In genomic region chr5:2207966-2208544, GRCh38 we compare ENCODE assay signal across 11 cellular contexts.
DNase-seq lines count a peak whose midpoint lies in the region; ATAC-seq, FAIRE-seq and TF ChIP-seq lines count a peak whose summit lies in the region.
"Had no signal": no experiment of that assay in that cellular context is flagged by ENCODE, and none has a peak within 500 bp of the region (broad histone marks: within the 10 kb centered on the region; RNA-seq: fewer than 3 reads in every experiment).

No MANE protein-coding gene starts in this region.

- DNase-seq in activated CD4-positive, alpha-beta T cell treated with anti-CD3 and anti-CD28 coated beads for 48 hours = peak; percentile 5
- DNase-seq in activated CD4-positive, alpha-beta T cell treated with anti-CD3 and anti-CD28 coated beads, Interleukin-2, amount 10 ng/mL, durations not matched to agents 7 days and 5 days = no peak
- DNase-seq in PC-3 (peak; percentile 54), fibroblast of mammary gland (ENCODE audit: low read depth) (peak; percentile 1), smooth muscle cell (lab: John Stamatoyannopoulos, UW; ENCODE audit: unreplicated experiment) (no peak), KBM-7 (no peak), EL (no peak), GM12891 (ENCODE audit: insufficient read length, low spot score) (no peak)
- DNase-seq: CD4-positive, CD25-positive, alpha-beta regulatory T cell; HFFc6 had no signal

- 20% methylated on average over 16 of the region's 16 CpGs for WGBS in smooth muscle cell (ENCODE audit: low lambda C conversion rate)

- no peaks in the 10 kb centered on the region for H3K4me1 ChIP-seq in PC-3 (ENCODE audit: insufficient read depth, low read length)
- no peaks in the 10 kb centered on the region for H3K4me1 ChIP-seq in smooth muscle cell (ENCODE audit: low read depth)

- H3K36me3 ChIP-seq in PC-3 (ENCODE audit: low read depth, low read length) (no peaks in the 10 kb centered on the region), smooth muscle cell (ENCODE audit: low read depth) (no peaks in the 10 kb centered on the region)

- H3K27ac ChIP-seq in PC-3 (ENCODE audit: low read length) = no peak overlapping the region
- H3K27ac ChIP-seq in smooth muscle cell (ENCODE audit: low read depth) = no peak overlapping the region

- H4K20me1 ChIP-seq in PC-3 (ENCODE audit: low read length) (no peaks in the 10 kb centered on the region), smooth muscle cell (ENCODE audit: low read depth) (no peaks in the 10 kb centered on the region)

- ATAC-seq in PC-3 = peak; percentile 69

- no peak for FAIRE-seq in GM12891 (lab: Jason Lieb, UNC)
- FAIRE-seq: astrocyte had no signal

- H3K9me3 ChIP-seq in PC-3 (ENCODE audit: low read length) (no peaks in the 10 kb centered on the region), smooth muscle cell (replicated peaks; ENCODE audit: low read depth) (no peaks in the 10 kb centered on the region)

- H3K4me2 ChIP-seq in PC-3 (ENCODE audit: low read length) (no peak overlapping the region), smooth muscle cell (no peak overlapping the region)

- CTCF ChIA-PET in activated CD4-positive, alpha-beta T cell treated with anti-CD3 and anti-CD28 coated beads, Interleukin-2, amount 10 ng/mL, durations not matched to agents 7 days and 5 days (lab: Charles Lee) = no interaction called here
- CTCF ChIA-PET in PC-3 (lab: Charles Lee) = no interaction called here

- H3K79me2 ChIP-seq in PC-3 (ENCODE audit: low read length) = no peaks in the 10 kb centered on the region
- H3K79me2 ChIP-seq in smooth muscle cell (ENCODE audit: low read depth) = no peaks in the 10 kb centered on the region

- no peak for TF ChIP-seq POLR2A in GM12891 (IDR thresholded peaks at IDR 0.05; ENCODE audit: low read depth, low read length)

- no peaks in the 10 kb centered on the region for H3K9me3 Mint-ChIP-seq in activated CD4-positive, alpha-beta T cell treated with anti-CD3 and anti-CD28 coated beads, Interleukin-2, amount 10 ng/mL, durations not matched to agents 7 days and 5 days

- no peak overlapping the region for H3K27ac Mint-ChIP-seq in activated CD4-positive, alpha-beta T cell treated with anti-CD3 and anti-CD28 coated beads, Interleukin-2, amount 10 ng/mL, durations not matched to agents 7 days and 5 days
- H3K27ac Mint-ChIP-seq: CD4-positive, CD25-positive, alpha-beta regulatory T cell; HFFc6 had no signal

- peak; percentile 58 for TF ChIP-seq CTCF in PC-3 (conservative IDR thresholded peaks at IDR 0.05; ENCODE audit: low read depth, low read length)
- no peak for TF ChIP-seq CTCF in fibroblast of mammary gland (conservative IDR thresholded peaks at IDR 0.05; ENCODE audit: control insufficient read depth, insufficient read depth, low read depth, low read length)
- TF ChIP-seq CTCF in smooth muscle cell (IDR thresholded peaks at IDR 0.05; ENCODE audit: borderline replicate concordance, insufficient read depth, poor library complexity, severe bottlenecking) = peak; percentile 34

- H3K4me3 ChIP-seq in PC-3 (ENCODE audit: low read length) (no peak overlapping the region), fibroblast of mammary gland (ENCODE audit: control insufficient read depth, low read depth, low read length) (no peak overlapping the region), smooth muscle cell (no peak overlapping the region)

- BruUV-seq in PC-3 (replicated peaks; lab: Mats Ljungman, UMichigan) = no TSS peak

- H2AFZ ChIP-seq in PC-3 (ENCODE audit: low read length) = no peak overlapping the region
- no peak overlapping the region for H2AFZ ChIP-seq in smooth muscle cell (ENCODE audit: low read depth)

- in situ Hi-C loops in KBM-7 (cut with MboI; ENCODE audit: low pct_unique_long_range_greater_than_20kb, low sequenced_read_pairs) = no loop called here

- H3F3A ChIP-seq in PC-3 (ENCODE audit: low read length, unreplicated experiment) = no peaks in the 10 kb centered on the region
- no peaks in the 10 kb centered on the region for H3F3A ChIP-seq in smooth muscle cell (ENCODE audit: low read depth)

- no peaks in the 10 kb centered on the region for H3K9me2 ChIP-seq in PC-3 (replicated peaks; ENCODE audit: low read length)

- H3K4me1 Mint-ChIP-seq in activated CD4-positive, alpha-beta T cell treated with anti-CD3 and anti-CD28 coated beads, Interleukin-2, amount 10 ng/mL, durations not matched to agents 7 days and 5 days = no peaks in the 10 kb centered on the region
- H3K4me1 Mint-ChIP-seq: CD4-positive, CD25-positive, alpha-beta regulatory T cell had no signal

- no peaks in the 10 kb centered on the region for H3K27me3 Mint-ChIP-seq in activated CD4-positive, alpha-beta T cell treated with anti-CD3 and anti-CD28 coated beads, Interleukin-2, amount 10 ng/mL, durations not matched to agents 7 days and 5 days
- H3K27me3 Mint-ChIP-seq: CD4-positive, CD25-positive, alpha-beta regulatory T cell had no signal

- no peak overlapping the region for H3K9ac ChIP-seq in PC-3 (ENCODE audit: low read length)
- no peak overlapping the region for H3K9ac ChIP-seq in smooth muscle cell (ENCODE audit: low read depth)

- intact Hi-C loops in PC-3 (cut with micrococcal nuclease) = no loop called here

- no peaks in the 10 kb centered on the region for H3K36me3 Mint-ChIP-seq in activated CD4-positive, alpha-beta T cell treated with anti-CD3 and anti-CD28 coated beads, Interleukin-2, amount 10 ng/mL, durations not matched to agents 7 days and 5 days (ENCODE audit: low read depth)
- H3K36me3 Mint-ChIP-seq: CD4-positive, CD25-positive, alpha-beta regulatory T cell had no signal

- POLR2A ChIA-PET in activated CD4-positive, alpha-beta T cell treated with anti-CD3 and anti-CD28 coated beads, Interleukin-2, amount 10 ng/mL, durations not matched to agents 7 days and 5 days (lab: Charles Lee) = no interaction called here
- POLR2A ChIA-PET in PC-3 (lab: Charles Lee; ENCODE audit: unreplicated experiment) = no interaction called here

- no peak overlapping the region for H3K4me3 Mint-ChIP-seq in activated CD4-positive, alpha-beta T cell treated with anti-CD3 and anti-CD28 coated beads, Interleukin-2, amount 10 ng/mL, durations not matched to agents 7 days and 5 days
- H3K4me3 Mint-ChIP-seq: CD4-positive, CD25-positive, alpha-beta regulatory T cell; HFFc6 had no signal

- H3K27me3 ChIP-seq in PC-3 (ENCODE audit: low read length) (peaks cover 41% of the 10 kb centered on the region), smooth muscle cell (ENCODE audit: low read depth) (peaks cover 50% of the 10 kb centered on the region)

TF ChIP-seq in GM12891, 5 proteins besides CTCF, POLR2A, EP300 and RAD21:
- no peak for TF ChIP-seq TAF1 (IDR thresholded peaks at IDR 0.05; ENCODE audit: low read depth, low read length)
- no peak for TF ChIP-seq POU2F2 (IDR thresholded peaks at IDR 0.05; ENCODE audit: low read depth, low read length)
- TF ChIP-seq PAX5 (IDR thresholded peaks at IDR 0.05; ENCODE audit: insufficient read depth, low read length, severe bottlenecking) = no peak
- no peak for TF ChIP-seq POLR2AphosphoS5 (IDR thresholded peaks at IDR 0.05; ENCODE audit: low read depth, low read length)
- TF ChIP-seq SPI1 (IDR thresholded peaks at IDR 0.05; ENCODE audit: low read depth, low read length) = no peak

Comparison
In these comparisons a context has a peak if more than half of its experiments do, and no peak if none do; other contexts are left out.
1. DNase-seq: peak in activated CD4-positive, alpha-beta T cell treated with anti-CD3 and anti-CD28 coated beads for 48 hours (single experiment), PC-3 (single experiment) and fibroblast of mammary gland (single experiment); none in activated CD4-positive, alpha-beta T cell treated with anti-CD3 and anti-CD28 coated beads, Interleukin-2, amount 10 ng/mL, durations not matched to agents 7 days and 5 days (single experiment), smooth muscle cell (single experiment), KBM-7 (single experiment), EL (single experiment) and GM12891 (single experiment).